2 cellular contexts compared by ENCODE assay signal in the genomic region with DNA sequence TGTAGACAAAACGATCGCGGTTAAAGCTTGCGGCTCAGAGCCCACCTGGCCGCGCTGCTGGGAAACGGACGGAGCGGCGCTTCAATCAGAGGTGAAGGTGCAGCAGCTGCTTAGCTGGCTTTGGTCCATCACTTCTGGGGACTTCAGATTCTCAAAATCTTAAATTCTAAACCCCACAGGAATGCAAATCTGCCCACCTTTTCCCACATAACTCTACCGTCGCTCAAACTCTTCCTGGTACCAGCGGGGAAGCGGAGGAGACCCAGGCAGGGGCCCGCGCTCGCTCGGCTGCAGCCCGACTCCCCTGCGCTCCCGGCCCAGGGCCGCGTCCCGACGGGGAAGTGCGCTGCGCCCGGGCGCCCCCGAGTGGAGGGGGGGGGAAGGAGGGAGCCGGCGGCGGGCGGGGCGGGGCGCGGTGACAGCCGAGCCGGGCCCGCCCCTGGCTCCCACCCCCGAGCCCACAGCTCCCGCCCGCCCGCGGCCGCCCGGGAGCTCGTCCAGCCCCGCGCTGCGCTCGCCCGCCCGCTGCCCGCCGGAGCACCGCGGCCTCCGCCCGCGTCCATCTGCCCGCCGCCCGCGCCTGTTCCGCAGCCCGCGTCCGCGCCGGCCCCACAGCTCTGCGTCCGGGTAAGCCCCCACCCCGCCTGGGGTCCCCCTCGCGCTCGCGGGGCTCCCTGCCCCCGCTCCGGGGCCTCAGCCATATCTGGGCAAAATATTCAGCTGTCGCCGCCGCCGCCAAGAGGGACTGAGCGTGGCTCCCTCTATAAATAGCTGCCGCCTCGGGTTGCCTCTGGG.
TF ChIP-seq lines count a peak whose summit lies in the region.

Gene TMOD1, plus strand, starts transcription at position 490 of the 795 bp plus-strand sequence. CDS start 22,523 bp downstream, outside the sequence.

TF ChIP-seq in HEK293, 187 proteins besides CTCF, POLR2A, EP300 and RAD21 (continued from another document and continues in another):
- TF ChIP-seq TSHZ1 (tag by site-specific recombination; IDR thresholded peaks at IDR 0.05; ENCODE audit: borderline replicate concordance) = no peak
- no peak for TF ChIP-seq PRDM4 (tag by site-specific recombination; IDR thresholded peaks at IDR 0.05)
- TF ChIP-seq SALL2 (tag by site-specific recombination; IDR thresholded peaks at IDR 0.05; ENCODE audit: borderline replicate concordance) = no peak
- no peak for TF ChIP-seq ZNF391 (tag by site-specific recombination; IDR thresholded peaks at IDR 0.05; ENCODE audit: borderline replicate concordance, low read depth)
- TF ChIP-seq ZNF366 (tag by site-specific recombination; conservative IDR thresholded peaks at IDR 0.05) = no peak
- no peak for TF ChIP-seq ZNF24 (tag by site-specific recombination; IDR thresholded peaks at IDR 0.05)
- TF ChIP-seq RBAK (tag by site-specific recombination; IDR thresholded peaks at IDR 0.05) = no peak
- no peak for TF ChIP-seq ZNF248 (tag by site-specific recombination; IDR thresholded peaks at IDR 0.05)
- no peak for TF ChIP-seq ZNF169 (tag by site-specific recombination; IDR thresholded peaks at IDR 0.05)
- no peak for TF ChIP-seq ZNF416 (tag by site-specific recombination; IDR thresholded peaks at IDR 0.05)
- TF ChIP-seq, protein P1, sequence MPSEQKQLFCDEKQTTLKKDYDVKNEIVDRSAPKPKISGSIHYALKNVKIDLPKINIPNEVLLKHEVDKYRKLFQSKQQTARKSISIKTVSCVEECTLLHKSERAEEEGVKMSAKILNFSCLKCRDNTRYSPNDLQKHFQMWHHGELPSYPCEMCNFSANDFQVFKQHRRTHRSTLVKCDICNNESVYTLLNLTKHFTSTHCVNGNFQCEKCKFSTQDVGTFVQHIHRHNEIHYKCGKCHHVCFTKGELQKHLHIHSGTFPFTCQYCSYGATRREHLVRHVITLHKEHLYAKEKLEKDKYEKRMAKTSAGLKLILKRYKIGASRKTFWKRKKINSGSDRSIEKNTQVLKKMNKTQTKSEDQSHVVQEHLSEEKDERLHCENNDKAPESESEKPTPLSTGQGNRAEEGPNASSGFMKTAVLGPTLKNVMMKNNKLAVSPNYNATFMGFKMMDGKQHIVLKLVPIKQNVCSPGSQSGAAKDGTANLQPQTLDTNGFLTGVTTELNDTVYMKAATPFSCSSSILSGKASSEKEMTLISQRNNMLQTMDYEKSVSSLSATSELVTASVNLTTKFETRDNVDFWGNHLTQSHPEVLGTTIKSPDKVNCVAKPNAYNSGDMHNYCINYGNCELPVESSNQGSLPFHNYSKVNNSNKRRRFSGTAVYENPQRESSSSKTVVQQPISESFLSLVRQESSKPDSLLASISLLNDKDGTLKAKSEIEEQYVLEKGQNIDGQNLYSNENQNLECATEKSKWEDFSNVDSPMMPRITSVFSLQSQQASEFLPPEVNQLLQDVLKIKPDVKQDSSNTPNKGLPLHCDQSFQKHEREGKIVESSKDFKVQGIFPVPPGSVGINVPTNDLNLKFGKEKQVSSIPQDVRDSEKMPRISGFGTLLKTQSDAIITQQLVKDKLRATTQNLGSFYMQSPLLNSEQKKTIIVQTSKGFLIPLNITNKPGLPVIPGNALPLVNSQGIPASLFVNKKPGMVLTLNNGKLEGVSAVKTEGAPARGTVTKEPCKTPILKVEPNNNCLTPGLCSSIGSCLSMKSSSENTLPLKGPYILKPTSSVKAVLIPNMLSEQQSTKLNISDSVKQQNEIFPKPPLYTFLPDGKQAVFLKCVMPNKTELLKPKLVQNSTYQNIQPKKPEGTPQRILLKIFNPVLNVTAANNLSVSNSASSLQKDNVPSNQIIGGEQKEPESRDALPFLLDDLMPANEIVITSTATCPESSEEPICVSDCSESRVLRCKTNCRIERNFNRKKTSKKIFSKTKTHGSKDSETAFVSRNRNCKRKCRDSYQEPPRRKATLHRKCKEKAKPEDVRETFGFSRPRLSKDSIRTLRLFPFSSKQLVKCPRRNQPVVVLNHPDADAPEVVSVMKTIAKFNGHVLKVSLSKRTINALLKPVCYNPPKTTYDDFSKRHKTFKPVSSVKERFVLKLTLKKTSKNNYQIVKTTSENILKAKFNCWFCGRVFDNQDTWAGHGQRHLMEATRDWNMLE (tag by site-specific recombination; conservative IDR thresholded peaks at IDR 0.05; ENCODE audit: low read depth) = no peak
- TF ChIP-seq ZXDB (tag by site-specific recombination; IDR thresholded peaks at IDR 0.05) = 0 out of 2 replicates have a peak, but pooled peaks have one; percentile 36
- no peak for TF ChIP-seq ZBTB7A (tag by site-specific recombination; IDR thresholded peaks at IDR 0.05; ENCODE audit: low read depth)
- no peak for TF ChIP-seq ZNF670 (tag by site-specific recombination; IDR thresholded peaks at IDR 0.05; ENCODE audit: low read depth)
- TF ChIP-seq ZNF426 (tag by site-specific recombination; IDR thresholded peaks at IDR 0.05) = no peak

TF ChIP-seq in HepG2, 621 proteins besides CTCF, POLR2A, EP300 and RAD21 (continued from another document):
- TF ChIP-seq, protein P2, sequence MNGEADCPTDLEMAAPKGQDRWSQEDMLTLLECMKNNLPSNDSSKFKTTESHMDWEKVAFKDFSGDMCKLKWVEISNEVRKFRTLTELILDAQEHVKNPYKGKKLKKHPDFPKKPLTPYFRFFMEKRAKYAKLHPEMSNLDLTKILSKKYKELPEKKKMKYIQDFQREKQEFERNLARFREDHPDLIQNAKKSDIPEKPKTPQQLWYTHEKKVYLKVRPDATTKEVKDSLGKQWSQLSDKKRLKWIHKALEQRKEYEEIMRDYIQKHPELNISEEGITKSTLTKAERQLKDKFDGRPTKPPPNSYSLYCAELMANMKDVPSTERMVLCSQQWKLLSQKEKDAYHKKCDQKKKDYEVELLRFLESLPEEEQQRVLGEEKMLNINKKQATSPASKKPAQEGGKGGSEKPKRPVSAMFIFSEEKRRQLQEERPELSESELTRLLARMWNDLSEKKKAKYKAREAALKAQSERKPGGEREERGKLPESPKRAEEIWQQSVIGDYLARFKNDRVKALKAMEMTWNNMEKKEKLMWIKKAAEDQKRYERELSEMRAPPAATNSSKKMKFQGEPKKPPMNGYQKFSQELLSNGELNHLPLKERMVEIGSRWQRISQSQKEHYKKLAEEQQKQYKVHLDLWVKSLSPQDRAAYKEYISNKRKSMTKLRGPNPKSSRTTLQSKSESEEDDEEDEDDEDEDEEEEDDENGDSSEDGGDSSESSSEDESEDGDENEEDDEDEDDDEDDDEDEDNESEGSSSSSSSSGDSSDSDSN (CRISPR knock-in tag; IDR thresholded peaks at IDR 0.05) = peak; percentile 45; the same call in 1 of the 2 replicates
- TF ChIP-seq MED13 (CRISPR knock-in tag; IDR thresholded peaks at IDR 0.05) = no peak
- TF ChIP-seq NR2C2 (CRISPR knock-in tag; IDR thresholded peaks at IDR 0.05; ENCODE audit: borderline replicate concordance) = no peak
- TF ChIP-seq PAWR (CRISPR knock-in tag; IDR thresholded peaks at IDR 0.05; ENCODE audit: borderline replicate concordance) = no peak
- TF ChIP-seq ZNF547 (CRISPR knock-in tag; IDR thresholded peaks at IDR 0.05) = no peak
- TF ChIP-seq SOX6 (IDR thresholded peaks at IDR 0.05) = no peak
- no peak for TF ChIP-seq SOX6 (CRISPR knock-in tag; IDR thresholded peaks at IDR 0.05)
- TF ChIP-seq SP4 (CRISPR knock-in tag; IDR thresholded peaks at IDR 0.05) = no peak
- no peak for TF ChIP-seq JUN (CRISPR knock-in tag; IDR thresholded peaks at IDR 0.05)
- TF ChIP-seq ZNF331 (CRISPR knock-in tag; IDR thresholded peaks at IDR 0.05) = no peak
- TF ChIP-seq, protein P3, sequence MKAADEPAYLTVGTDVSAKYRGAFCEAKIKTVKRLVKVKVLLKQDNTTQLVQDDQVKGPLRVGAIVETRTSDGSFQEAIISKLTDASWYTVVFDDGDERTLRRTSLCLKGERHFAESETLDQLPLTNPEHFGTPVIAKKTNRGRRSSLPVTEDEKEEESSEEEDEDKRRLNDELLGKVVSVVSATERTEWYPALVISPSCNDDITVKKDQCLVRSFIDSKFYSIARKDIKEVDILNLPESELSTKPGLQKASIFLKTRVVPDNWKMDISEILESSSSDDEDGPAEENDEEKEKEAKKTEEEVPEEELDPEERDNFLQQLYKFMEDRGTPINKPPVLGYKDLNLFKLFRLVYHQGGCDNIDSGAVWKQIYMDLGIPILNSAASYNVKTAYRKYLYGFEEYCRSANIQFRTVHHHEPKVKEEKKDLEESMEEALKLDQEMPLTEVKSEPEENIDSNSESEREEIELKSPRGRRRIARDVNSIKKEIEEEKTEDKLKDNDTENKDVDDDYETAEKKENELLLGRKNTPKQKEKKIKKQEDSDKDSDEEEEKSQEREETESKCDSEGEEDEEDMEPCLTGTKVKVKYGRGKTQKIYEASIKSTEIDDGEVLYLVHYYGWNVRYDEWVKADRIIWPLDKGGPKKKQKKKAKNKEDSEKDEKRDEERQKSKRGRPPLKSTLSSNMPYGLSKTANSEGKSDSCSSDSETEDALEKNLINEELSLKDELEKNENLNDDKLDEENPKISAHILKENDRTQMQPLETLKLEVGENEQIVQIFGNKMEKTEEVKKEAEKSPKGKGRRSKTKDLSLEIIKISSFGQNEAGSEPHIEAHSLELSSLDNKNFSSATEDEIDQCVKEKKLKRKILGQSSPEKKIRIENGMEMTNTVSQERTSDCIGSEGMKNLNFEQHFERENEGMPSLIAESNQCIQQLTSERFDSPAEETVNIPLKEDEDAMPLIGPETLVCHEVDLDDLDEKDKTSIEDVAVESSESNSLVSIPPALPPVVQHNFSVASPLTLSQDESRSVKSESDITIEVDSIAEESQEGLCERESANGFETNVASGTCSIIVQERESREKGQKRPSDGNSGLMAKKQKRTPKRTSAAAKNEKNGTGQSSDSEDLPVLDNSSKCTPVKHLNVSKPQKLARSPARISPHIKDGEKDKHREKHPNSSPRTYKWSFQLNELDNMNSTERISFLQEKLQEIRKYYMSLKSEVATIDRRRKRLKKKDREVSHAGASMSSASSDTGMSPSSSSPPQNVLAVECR (CRISPR knock-in tag; IDR thresholded peaks at IDR 0.05; ENCODE audit: borderline replicate concordance) = no peak; the same call in 1 of the 2 replicates
- peak; percentile 36; the same call in 1 of the 2 replicates for TF ChIP-seq ZFY (CRISPR knock-in tag; IDR thresholded peaks at IDR 0.05)
- TF ChIP-seq, protein P4, sequence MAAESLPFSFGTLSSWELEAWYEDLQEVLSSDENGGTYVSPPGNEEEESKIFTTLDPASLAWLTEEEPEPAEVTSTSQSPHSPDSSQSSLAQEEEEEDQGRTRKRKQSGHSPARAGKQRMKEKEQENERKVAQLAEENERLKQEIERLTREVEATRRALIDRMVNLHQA (CRISPR knock-in tag; IDR thresholded peaks at IDR 0.05) = no peak
- TF ChIP-seq, protein P5, sequence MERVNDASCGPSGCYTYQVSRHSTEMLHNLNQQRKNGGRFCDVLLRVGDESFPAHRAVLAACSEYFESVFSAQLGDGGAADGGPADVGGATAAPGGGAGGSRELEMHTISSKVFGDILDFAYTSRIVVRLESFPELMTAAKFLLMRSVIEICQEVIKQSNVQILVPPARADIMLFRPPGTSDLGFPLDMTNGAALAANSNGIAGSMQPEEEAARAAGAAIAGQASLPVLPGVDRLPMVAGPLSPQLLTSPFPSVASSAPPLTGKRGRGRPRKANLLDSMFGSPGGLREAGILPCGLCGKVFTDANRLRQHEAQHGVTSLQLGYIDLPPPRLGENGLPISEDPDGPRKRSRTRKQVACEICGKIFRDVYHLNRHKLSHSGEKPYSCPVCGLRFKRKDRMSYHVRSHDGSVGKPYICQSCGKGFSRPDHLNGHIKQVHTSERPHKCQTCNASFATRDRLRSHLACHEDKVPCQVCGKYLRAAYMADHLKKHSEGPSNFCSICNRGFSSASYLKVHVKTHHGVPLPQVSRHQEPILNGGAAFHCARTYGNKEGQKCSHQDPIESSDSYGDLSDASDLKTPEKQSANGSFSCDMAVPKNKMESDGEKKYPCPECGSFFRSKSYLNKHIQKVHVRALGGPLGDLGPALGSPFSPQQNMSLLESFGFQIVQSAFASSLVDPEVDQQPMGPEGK (CRISPR knock-in tag; IDR thresholded peaks at IDR 0.05) = peak; percentile 67
- TF ChIP-seq, protein P6, sequence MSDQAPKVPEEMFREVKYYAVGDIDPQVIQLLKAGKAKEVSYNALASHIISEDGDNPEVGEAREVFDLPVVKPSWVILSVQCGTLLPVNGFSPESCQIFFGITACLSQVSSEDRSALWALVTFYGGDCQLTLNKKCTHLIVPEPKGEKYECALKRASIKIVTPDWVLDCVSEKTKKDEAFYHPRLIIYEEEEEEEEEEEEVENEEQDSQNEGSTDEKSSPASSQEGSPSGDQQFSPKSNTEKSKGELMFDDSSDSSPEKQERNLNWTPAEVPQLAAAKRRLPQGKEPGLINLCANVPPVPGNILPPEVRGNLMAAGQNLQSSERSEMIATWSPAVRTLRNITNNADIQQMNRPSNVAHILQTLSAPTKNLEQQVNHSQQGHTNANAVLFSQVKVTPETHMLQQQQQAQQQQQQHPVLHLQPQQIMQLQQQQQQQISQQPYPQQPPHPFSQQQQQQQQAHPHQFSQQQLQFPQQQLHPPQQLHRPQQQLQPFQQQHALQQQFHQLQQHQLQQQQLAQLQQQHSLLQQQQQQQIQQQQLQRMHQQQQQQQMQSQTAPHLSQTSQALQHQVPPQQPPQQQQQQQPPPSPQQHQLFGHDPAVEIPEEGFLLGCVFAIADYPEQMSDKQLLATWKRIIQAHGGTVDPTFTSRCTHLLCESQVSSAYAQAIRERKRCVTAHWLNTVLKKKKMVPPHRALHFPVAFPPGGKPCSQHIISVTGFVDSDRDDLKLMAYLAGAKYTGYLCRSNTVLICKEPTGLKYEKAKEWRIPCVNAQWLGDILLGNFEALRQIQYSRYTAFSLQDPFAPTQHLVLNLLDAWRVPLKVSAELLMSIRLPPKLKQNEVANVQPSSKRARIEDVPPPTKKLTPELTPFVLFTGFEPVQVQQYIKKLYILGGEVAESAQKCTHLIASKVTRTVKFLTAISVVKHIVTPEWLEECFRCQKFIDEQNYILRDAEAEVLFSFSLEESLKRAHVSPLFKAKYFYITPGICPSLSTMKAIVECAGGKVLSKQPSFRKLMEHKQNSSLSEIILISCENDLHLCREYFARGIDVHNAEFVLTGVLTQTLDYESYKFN (CRISPR knock-in tag; conservative IDR thresholded peaks at IDR 0.05) = no peak
- peak; percentile 77 for TF ChIP-seq HNRNPLL (IDR thresholded peaks at IDR 0.05; ENCODE audit: low read depth, low read length, poor library complexity, severe bottlenecking)
- TF ChIP-seq TCF7 (IDR thresholded peaks at IDR 0.05; ENCODE audit: low read depth) = peak; percentile 63; the same call in 1 of the 2 replicates
- TF ChIP-seq ZNF383 (CRISPR knock-in tag; IDR thresholded peaks at IDR 0.05; ENCODE audit: borderline replicate concordance) = no peak
- TF ChIP-seq MAFK (conservative IDR thresholded peaks at IDR 0.05 in 1 of 2, IDR thresholded peaks at IDR 0.05 in 1 of 2; ENCODE audit: low read length in 2 of 2) = no peak
- no peak for TF ChIP-seq RARA (CRISPR knock-in tag; IDR thresholded peaks at IDR 0.05)
- peak; percentile 62; the same call in 1 of the 2 replicates for TF ChIP-seq RNF2 (conservative IDR thresholded peaks at IDR 0.05; ENCODE audit: low read depth)
- no peak for TF ChIP-seq NCOR1 (IDR thresholded peaks at IDR 0.05; ENCODE audit: borderline replicate concordance, low read length)
- no peak for TF ChIP-seq ZNF558 (CRISPR knock-in tag; IDR thresholded peaks at IDR 0.05; ENCODE audit: borderline replicate concordance)
- no peak for TF ChIP-seq CBX5 (CRISPR knock-in tag; IDR thresholded peaks at IDR 0.05; ENCODE audit: borderline replicate concordance)
- TF ChIP-seq JUND (CRISPR knock-in tag; IDR thresholded peaks at IDR 0.05) = no peak
- no peak for TF ChIP-seq ZNF317 (CRISPR knock-in tag; IDR thresholded peaks at IDR 0.05)
- 0 out of 2 replicates have a peak, but pooled peaks have one; percentile 51 for TF ChIP-seq ZFP82 (CRISPR knock-in tag; IDR thresholded peaks at IDR 0.05; ENCODE audit: borderline replicate concordance)
- TF ChIP-seq PITX1 (CRISPR knock-in tag; IDR thresholded peaks at IDR 0.05) = no peak
